1 cellular context compared by ENCODE assay signal in genomic region chr12:6532927-6533652, GRCh38.
TF ChIP-seq lines count a peak whose summit lies in the region.

No MANE protein-coding gene starts in this region.

TF ChIP-seq in K562, 482 proteins besides CTCF, POLR2A, EP300 and RAD21:
- TF ChIP-seq ZSCAN29 (IDR thresholded peaks at IDR 0.05): no peak
- no peak for TF ChIP-seq USF2 (CRISPR knock-in tag; IDR thresholded peaks at IDR 0.05)
- no peak for TF ChIP-seq NRF1 (conservative IDR thresholded peaks at IDR 0.05 in 1 of 2, IDR thresholded peaks at IDR 0.05 in 1 of 2)
- peak; percentile 1 for TF ChIP-seq CCNT2 (IDR thresholded peaks at IDR 0.05; ENCODE audit: borderline replicate concordance, extremely low read depth, insufficient read length, low read depth, low read length)
- no peak for TF ChIP-seq MAX (CRISPR knock-in tag; IDR thresholded peaks at IDR 0.05)
- peak; percentile 21; the same call in 1 of the 2 replicates for TF ChIP-seq CREM (IDR thresholded peaks at IDR 0.05; ENCODE audit: low read depth)
- TF ChIP-seq ZBTB43 (CRISPR knock-in tag; IDR thresholded peaks at IDR 0.05): no peak
- no peak for TF ChIP-seq ATF1 (CRISPR knock-in tag; IDR thresholded peaks at IDR 0.05)
- peak; percentile 41; the same call in 1 of the 2 replicates for TF ChIP-seq ATF1 (tag; IDR thresholded peaks at IDR 0.05)
- no peak for TF ChIP-seq CHAMP1 (IDR thresholded peaks at IDR 0.05)
- TF ChIP-seq TCF3 (CRISPR knock-in tag; IDR thresholded peaks at IDR 0.05): no peak
- TF ChIP-seq C11orf30 (IDR thresholded peaks at IDR 0.05; ENCODE audit: low read depth): no peak
- 0 out of 2 replicates have a peak, but pooled peaks have one; percentile 21 for TF ChIP-seq FOXP1 (CRISPR knock-in tag; IDR thresholded peaks at IDR 0.05)
- TF ChIP-seq CHCHD3 (CRISPR knock-in tag; IDR thresholded peaks at IDR 0.05): no peak
- TF ChIP-seq MLLT1 (IDR thresholded peaks at IDR 0.05): 0 out of 4 replicates have a peak, but pooled peaks of 1 of the 2 experiments have one; percentile 12
- peak; percentile 64 for TF ChIP-seq CHD1 (IDR thresholded peaks at IDR 0.05; ENCODE audit: low read length)
- TF ChIP-seq MYNN (IDR thresholded peaks at IDR 0.05): 0 out of 2 replicates have a peak, but pooled peaks have one; percentile 28
- TF ChIP-seq MYNN (CRISPR knock-in tag; IDR thresholded peaks at IDR 0.05): no peak
- no peak for TF ChIP-seq HEY1 (CRISPR knock-in tag; IDR thresholded peaks at IDR 0.05; ENCODE audit: borderline replicate concordance)
- TF ChIP-seq SAP30 (IDR thresholded peaks at IDR 0.05; ENCODE audit: borderline replicate concordance, insufficient read depth, low read depth, low read length, poor library complexity, severe bottlenecking): peak; percentile 41
- TF ChIP-seq POLR2AphosphoS5 (IDR thresholded peaks at IDR 0.05; ENCODE audit: control insufficient read depth, insufficient read depth, low read depth, low read length): 0 out of 2 replicates have a peak, but pooled peaks have one; percentile 9
- TF ChIP-seq ZNF175 (CRISPR knock-in tag; IDR thresholded peaks at IDR 0.05; ENCODE audit: low read depth): no peak
- TF ChIP-seq GABPA (tag; conservative IDR thresholded peaks at IDR 0.05; ENCODE audit: low read depth): peak; percentile 56; the same call in 1 of the 2 replicates
- TF ChIP-seq E2F6 (IDR thresholded peaks at IDR 0.05; ENCODE audit: borderline replicate concordance in 1 of 2, extremely low read depth in 1 of 2, insufficient read depth in 1 of 2, insufficient read length in 1 of 2, low read depth in 1 of 2, low read length in 1 of 2, poor library complexity in 1 of 2, severe bottlenecking in 1 of 2): no peak
- no peak for TF ChIP-seq THRAP3 (IDR thresholded peaks at IDR 0.05; ENCODE audit: borderline replicate concordance)
- TF ChIP-seq ELF1 (tag; IDR thresholded peaks at IDR 0.05): no peak; the same call in 1 of the 2 replicates
- no peak for TF ChIP-seq ZKSCAN3 (CRISPR knock-in tag; IDR thresholded peaks at IDR 0.05)
- TF ChIP-seq HDAC6 (IDR thresholded peaks at IDR 0.05; ENCODE audit: low read depth, low read length): no peak
- no peak for TF ChIP-seq MXI1 (IDR thresholded peaks at IDR 0.05; ENCODE audit: low read depth, low read length)
- no peak for TF ChIP-seq SRF (CRISPR knock-in tag; IDR thresholded peaks at IDR 0.05)
- 0 out of 2 replicates have a peak, but pooled peaks have one; percentile 14 for TF ChIP-seq ZBTB7A (IDR thresholded peaks at IDR 0.05; ENCODE audit: borderline replicate concordance, control insufficient read depth, low read depth, low read length)
- TF ChIP-seq TAF7 (tag; IDR thresholded peaks at IDR 0.05): no peak
- no peak for TF ChIP-seq DEAF1 (CRISPR knock-in tag; IDR thresholded peaks at IDR 0.05)
- 0 out of 2 replicates have a peak, but pooled peaks have one; percentile 32 for TF ChIP-seq NKRF (IDR thresholded peaks at IDR 0.05; ENCODE audit: borderline replicate concordance)
- TF ChIP-seq ZNF780A (CRISPR knock-in tag; IDR thresholded peaks at IDR 0.05): no peak
- peak in 1 of 2 experiments; percentile 45; a peak in 1 of 4 replicates for TF ChIP-seq SIN3A (IDR thresholded peaks at IDR 0.05; ENCODE audit: borderline replicate concordance in 2 of 2, control insufficient read depth in 1 of 2, low read depth in 2 of 2, low read length in 2 of 2)
- no peak for TF ChIP-seq ZNF668 (CRISPR knock-in tag; IDR thresholded peaks at IDR 0.05)
- TF ChIP-seq RBM14 (IDR thresholded peaks at IDR 0.05; ENCODE audit: borderline replicate concordance, insufficient read depth, low read depth, low read length): no peak
- TF ChIP-seq POLR2G (IDR thresholded peaks at IDR 0.05; ENCODE audit: low read depth, low read length): peak; percentile 33
- no peak for TF ChIP-seq ETV6 (IDR thresholded peaks at IDR 0.05; ENCODE audit: borderline replicate concordance in 1 of 2, low read depth in 2 of 2, low read length in 1 of 2)
- no peak for TF ChIP-seq ETV6 (CRISPR knock-in tag; IDR thresholded peaks at IDR 0.05; ENCODE audit: borderline replicate concordance)
- TF ChIP-seq ZNF354B (CRISPR knock-in tag; IDR thresholded peaks at IDR 0.05): no peak
- no peak for TF ChIP-seq PHTF2 (CRISPR knock-in tag; IDR thresholded peaks at IDR 0.05)
- TF ChIP-seq GATAD2B (IDR thresholded peaks at IDR 0.05; ENCODE audit: borderline replicate concordance): no peak
- peak; percentile 75 for TF ChIP-seq SPI1 (IDR thresholded peaks at IDR 0.05; ENCODE audit: borderline replicate concordance, low read depth, low read length)
- TF ChIP-seq TCF15 (CRISPR knock-in tag; IDR thresholded peaks at IDR 0.05): no peak
- no peak for TF ChIP-seq ZBTB9 (CRISPR knock-in tag; IDR thresholded peaks at IDR 0.05)
